ENCODE assay signal across 8 cellular contexts in the genomic region with DNA sequence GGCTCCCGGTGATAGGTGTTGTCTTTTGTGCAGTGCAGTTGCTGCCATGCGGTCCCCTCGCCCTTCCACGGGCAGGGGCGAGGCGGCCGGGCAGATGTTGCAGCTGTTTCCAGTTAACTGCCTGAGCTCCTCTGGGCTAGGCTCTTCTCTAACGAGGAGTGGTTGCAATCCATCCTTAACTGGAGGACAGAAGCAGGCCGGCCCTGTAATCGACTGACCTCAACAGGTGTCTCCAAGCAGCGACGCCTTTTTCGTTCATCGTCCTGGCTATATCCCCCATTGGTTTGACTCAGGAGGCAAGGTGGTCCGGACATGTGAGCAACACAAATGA.
A peak's percentile ranks its signal among the peaks of the same experiment; 100 is the strongest.
DNase-seq lines count a peak whose midpoint lies in the region; ATAC-seq and TF ChIP-seq lines count a peak whose summit lies in the region.

No MANE protein-coding gene starts in this region.

- no peaks in the 10 kb centered on the region for H3K9me3 ChIP-seq in muscle layer of duodenum (ENCODE audit: control insufficient read depth in 1 of 2, low read length in 2 of 2)

- no peak for TF ChIP-seq CTCF in GM12864 (IDR thresholded peaks at IDR 0.05; ENCODE audit: low read depth, low read length, missing control alignments)
- TF ChIP-seq CTCF in choroid plexus epithelial cell (conservative IDR thresholded peaks at IDR 0.05; ENCODE audit: low read depth, low read length): no peak
- TF ChIP-seq CTCF in GM13976 (IDR thresholded peaks at IDR 0.05; ENCODE audit: borderline replicate concordance, control extremely low read depth, extremely low read depth, insufficient read depth, missing control alignments): no peak

- no peak for ATAC-seq in GM18867 (IDR thresholded peaks at IDR 0.05; ENCODE audit: unreplicated experiment)
- ATAC-seq in GM18870 (IDR thresholded peaks at IDR 0.05; ENCODE audit: unreplicated experiment): no peak

- peaks cover 17 to 24% of the 10 kb centered on the region in 2 donors for H3K4me1 ChIP-seq in muscle layer of duodenum (ENCODE audit: control insufficient read depth in 1 of 2, insufficient read depth in 2 of 2, low read length in 2 of 2)

- H3K27me3 ChIP-seq in muscle layer of duodenum (ENCODE audit: low read depth, low read length): no peaks in the 10 kb centered on the region

- H3K4me3 ChIP-seq in GM12864 (ENCODE audit: low read depth, low read length) (peak overlapping the region; percentile 85), choroid plexus epithelial cell (ENCODE audit: low read depth, low read length) (peak overlapping the region; percentile 89), muscle layer of duodenum (ENCODE audit: low read depth in 1 of 2, low read length in 2 of 2) (peak overlapping the region; percentile 77 to 95)

- DNase-seq in GM12864 (ENCODE audit: low read depth) (no peak), NCI-H1092 treated with DMSO at 0.1 percent for 48 hours (lab: John Stamatoyannopoulos, UW) (peak; percentile 74), choroid plexus epithelial cell (ENCODE audit: low read depth) (no peak), GM13976 (ENCODE audit: low spot score) (no peak), NCI-H446 treated with DMSO at 0.1 percent for 48 hours (lab: John Stamatoyannopoulos, UW) (no peak)

- peak overlapping the region; percentile 94 for H3K27ac ChIP-seq in muscle layer of duodenum (ENCODE audit: low read length)

- peaks cover 0 to 4% of the 10 kb centered on the region in 2 donors for H3K36me3 ChIP-seq in muscle layer of duodenum (ENCODE audit: control insufficient read depth in 1 of 2, insufficient read depth in 2 of 2, low read length in 2 of 2)

- in situ Hi-C loops in GM13976 (cut with MboI; ENCODE audit: low sequenced_read_pairs, unreplicated experiment): no loop called here
